2 cellular contexts compared by ENCODE assay signal in genomic region chr12:5429741-5430557, GRCh38.
TF ChIP-seq lines count a peak whose summit lies in the region.

No MANE protein-coding gene starts in this region.

TF ChIP-seq in IMR-90, 13 proteins besides CTCF, POLR2A, EP300 and RAD21:
- no peak for TF ChIP-seq CHD1 (IDR thresholded peaks at IDR 0.05; ENCODE audit: low read depth, low read length)
- TF ChIP-seq ELK1 (IDR thresholded peaks at IDR 0.05; ENCODE audit: borderline replicate concordance, low read depth, low read length) = no peak
- no peak for TF ChIP-seq FOS (IDR thresholded peaks at IDR 0.05; ENCODE audit: low read depth, low read length)
- no peak for TF ChIP-seq RCOR1 (IDR thresholded peaks at IDR 0.05; ENCODE audit: insufficient replicate concordance, low read length)
- TF ChIP-seq MXI1 (IDR thresholded peaks at IDR 0.05; ENCODE audit: borderline replicate concordance, low read depth, low read length) = no peak
- TF ChIP-seq RFX5 (IDR thresholded peaks at IDR 0.05; ENCODE audit: low read depth, low read length) = no peak
- TF ChIP-seq CEBPB (IDR thresholded peaks at IDR 0.05; ENCODE audit: low read depth, low read length) = no peak
- no peak for TF ChIP-seq MAFK (IDR thresholded peaks at IDR 0.05; ENCODE audit: low read depth, low read length)
- no peak for TF ChIP-seq USF2 (IDR thresholded peaks at IDR 0.05; ENCODE audit: low read depth, low read length)
- no peak for TF ChIP-seq NFE2L2 (IDR thresholded peaks at IDR 0.05; ENCODE audit: low read depth, low read length)
- TF ChIP-seq MAZ (IDR thresholded peaks at IDR 0.05; ENCODE audit: borderline replicate concordance, low read depth, low read length) = no peak
- TF ChIP-seq SMC3 (IDR thresholded peaks at IDR 0.05; ENCODE audit: low read depth, low read length) = no peak
- no peak for TF ChIP-seq BHLHE40 (IDR thresholded peaks at IDR 0.05; ENCODE audit: low read depth, low read length)

TF ChIP-seq in H1, 55 proteins besides CTCF, POLR2A, EP300 and RAD21:
- TF ChIP-seq HDAC2 (IDR thresholded peaks at IDR 0.05; ENCODE audit: borderline replicate concordance in 1 of 2, low read depth in 2 of 2, low read length in 2 of 2) (peak; percentile 58 to 68; a peak in 2 of 4 replicates), KDM4A (IDR thresholded peaks at IDR 0.05; ENCODE audit: low read depth, low read length, severe bottlenecking) (peak; percentile 9), GTF2F1 (IDR thresholded peaks at IDR 0.05; ENCODE audit: borderline replicate concordance, low read depth, low read length) (no peak), E2F6 (IDR thresholded peaks at IDR 0.05) (peak; percentile 80), SP4 (IDR thresholded peaks at IDR 0.05; ENCODE audit: low read length) (0 out of 2 replicates have a peak, but pooled peaks have one; percentile 35), SP1 (IDR thresholded peaks at IDR 0.05; ENCODE audit: low read depth, low read length) (0 out of 2 replicates have a peak, but pooled peaks have one; percentile 34), SIRT6 (IDR thresholded peaks at IDR 0.05; ENCODE audit: low read length) (no peak), TEAD4 (IDR thresholded peaks at IDR 0.05; ENCODE audit: low read depth, low read length) (0 out of 2 replicates have a peak, but pooled peaks have one; percentile 1), MAX (IDR thresholded peaks at IDR 0.05) (peak; percentile 67; the same call in 1 of the 2 replicates), EZH2 (IDR thresholded peaks at IDR 0.05; ENCODE audit: low read depth, low read length, severe bottlenecking) (peak; percentile 2)
- TF ChIP-seq, protein P1, sequence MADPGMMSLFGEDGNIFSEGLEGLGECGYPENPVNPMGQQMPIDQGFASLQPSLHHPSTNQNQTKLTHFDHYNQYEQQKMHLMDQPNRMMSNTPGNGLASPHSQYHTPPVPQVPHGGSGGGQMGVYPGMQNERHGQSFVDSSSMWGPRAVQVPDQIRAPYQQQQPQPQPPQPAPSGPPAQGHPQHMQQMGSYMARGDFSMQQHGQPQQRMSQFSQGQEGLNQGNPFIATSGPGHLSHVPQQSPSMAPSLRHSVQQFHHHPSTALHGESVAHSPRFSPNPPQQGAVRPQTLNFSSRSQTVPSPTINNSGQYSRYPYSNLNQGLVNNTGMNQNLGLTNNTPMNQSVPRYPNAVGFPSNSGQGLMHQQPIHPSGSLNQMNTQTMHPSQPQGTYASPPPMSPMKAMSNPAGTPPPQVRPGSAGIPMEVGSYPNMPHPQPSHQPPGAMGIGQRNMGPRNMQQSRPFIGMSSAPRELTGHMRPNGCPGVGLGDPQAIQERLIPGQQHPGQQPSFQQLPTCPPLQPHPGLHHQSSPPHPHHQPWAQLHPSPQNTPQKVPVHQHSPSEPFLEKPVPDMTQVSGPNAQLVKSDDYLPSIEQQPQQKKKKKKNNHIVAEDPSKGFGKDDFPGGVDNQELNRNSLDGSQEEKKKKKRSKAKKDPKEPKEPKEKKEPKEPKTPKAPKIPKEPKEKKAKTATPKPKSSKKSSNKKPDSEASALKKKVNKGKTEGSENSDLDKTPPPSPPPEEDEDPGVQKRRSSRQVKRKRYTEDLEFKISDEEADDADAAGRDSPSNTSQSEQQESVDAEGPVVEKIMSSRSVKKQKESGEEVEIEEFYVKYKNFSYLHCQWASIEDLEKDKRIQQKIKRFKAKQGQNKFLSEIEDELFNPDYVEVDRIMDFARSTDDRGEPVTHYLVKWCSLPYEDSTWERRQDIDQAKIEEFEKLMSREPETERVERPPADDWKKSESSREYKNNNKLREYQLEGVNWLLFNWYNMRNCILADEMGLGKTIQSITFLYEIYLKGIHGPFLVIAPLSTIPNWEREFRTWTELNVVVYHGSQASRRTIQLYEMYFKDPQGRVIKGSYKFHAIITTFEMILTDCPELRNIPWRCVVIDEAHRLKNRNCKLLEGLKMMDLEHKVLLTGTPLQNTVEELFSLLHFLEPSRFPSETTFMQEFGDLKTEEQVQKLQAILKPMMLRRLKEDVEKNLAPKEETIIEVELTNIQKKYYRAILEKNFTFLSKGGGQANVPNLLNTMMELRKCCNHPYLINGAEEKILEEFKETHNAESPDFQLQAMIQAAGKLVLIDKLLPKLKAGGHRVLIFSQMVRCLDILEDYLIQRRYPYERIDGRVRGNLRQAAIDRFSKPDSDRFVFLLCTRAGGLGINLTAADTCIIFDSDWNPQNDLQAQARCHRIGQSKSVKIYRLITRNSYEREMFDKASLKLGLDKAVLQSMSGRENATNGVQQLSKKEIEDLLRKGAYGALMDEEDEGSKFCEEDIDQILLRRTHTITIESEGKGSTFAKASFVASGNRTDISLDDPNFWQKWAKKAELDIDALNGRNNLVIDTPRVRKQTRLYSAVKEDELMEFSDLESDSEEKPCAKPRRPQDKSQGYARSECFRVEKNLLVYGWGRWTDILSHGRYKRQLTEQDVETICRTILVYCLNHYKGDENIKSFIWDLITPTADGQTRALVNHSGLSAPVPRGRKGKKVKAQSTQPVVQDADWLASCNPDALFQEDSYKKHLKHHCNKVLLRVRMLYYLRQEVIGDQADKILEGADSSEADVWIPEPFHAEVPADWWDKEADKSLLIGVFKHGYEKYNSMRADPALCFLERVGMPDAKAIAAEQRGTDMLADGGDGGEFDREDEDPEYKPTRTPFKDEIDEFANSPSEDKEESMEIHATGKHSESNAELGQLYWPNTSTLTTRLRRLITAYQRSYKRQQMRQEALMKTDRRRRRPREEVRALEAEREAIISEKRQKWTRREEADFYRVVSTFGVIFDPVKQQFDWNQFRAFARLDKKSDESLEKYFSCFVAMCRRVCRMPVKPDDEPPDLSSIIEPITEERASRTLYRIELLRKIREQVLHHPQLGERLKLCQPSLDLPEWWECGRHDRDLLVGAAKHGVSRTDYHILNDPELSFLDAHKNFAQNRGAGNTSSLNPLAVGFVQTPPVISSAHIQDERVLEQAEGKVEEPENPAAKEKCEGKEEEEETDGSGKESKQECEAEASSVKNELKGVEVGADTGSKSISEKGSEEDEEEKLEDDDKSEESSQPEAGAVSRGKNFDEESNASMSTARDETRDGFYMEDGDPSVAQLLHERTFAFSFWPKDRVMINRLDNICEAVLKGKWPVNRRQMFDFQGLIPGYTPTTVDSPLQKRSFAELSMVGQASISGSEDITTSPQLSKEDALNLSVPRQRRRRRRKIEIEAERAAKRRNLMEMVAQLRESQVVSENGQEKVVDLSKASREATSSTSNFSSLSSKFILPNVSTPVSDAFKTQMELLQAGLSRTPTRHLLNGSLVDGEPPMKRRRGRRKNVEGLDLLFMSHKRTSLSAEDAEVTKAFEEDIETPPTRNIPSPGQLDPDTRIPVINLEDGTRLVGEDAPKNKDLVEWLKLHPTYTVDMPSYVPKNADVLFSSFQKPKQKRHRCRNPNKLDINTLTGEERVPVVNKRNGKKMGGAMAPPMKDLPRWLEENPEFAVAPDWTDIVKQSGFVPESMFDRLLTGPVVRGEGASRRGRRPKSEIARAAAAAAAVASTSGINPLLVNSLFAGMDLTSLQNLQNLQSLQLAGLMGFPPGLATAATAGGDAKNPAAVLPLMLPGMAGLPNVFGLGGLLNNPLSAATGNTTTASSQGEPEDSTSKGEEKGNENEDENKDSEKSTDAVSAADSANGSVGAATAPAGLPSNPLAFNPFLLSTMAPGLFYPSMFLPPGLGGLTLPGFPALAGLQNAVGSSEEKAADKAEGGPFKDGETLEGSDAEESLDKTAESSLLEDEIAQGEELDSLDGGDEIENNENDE (IDR thresholded peaks at IDR 0.05; ENCODE audit: insufficient replicate concordance, low read length) = no peak
